ENCODE assay signal across 16 cellular contexts in the genomic region with DNA sequence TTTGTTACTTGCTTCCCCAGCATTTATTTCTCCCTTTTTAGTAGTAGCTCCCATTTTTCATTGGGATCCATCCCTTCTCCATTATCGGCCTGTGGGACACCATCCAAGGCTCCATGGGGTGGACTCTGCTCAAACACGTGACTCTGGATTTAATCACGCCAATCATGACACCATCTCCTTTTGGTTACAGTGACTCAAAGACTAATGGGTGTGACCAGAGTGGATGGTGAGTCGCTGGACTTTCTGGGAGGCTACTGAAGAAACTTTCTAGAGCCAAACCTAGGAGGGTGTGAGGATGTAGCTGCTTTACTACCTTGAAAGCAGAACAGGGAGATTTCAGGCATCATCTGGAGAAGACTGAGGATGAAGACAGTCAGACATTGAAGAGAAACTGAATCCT.
A peak's percentile ranks its signal among the peaks of the same experiment; 100 is the strongest.
DNase-seq lines count a peak whose midpoint lies in the region; ATAC-seq and TF ChIP-seq lines count a peak whose summit lies in the region.
"Had no signal": no experiment of that assay in that cellular context is flagged by ENCODE, and none has a peak within 500 bp of the region (broad histone marks: within the 10 kb centered on the region; RNA-seq: fewer than 3 reads in every experiment).

No MANE protein-coding gene starts in this region.

- no peaks in the 10 kb centered on the region for H3K9me3 ChIP-seq in mucosa of descending colon
- H3K9me3 ChIP-seq: gastrocnemius medialis, transverse colon had no signal

- no peaks in the 10 kb centered on the region for H3K9me3 Mint-ChIP-seq in T-helper 2 cell treated with Interferon-gamma antibody and Interleukin-4, amounts not matched to agents 5 μg/mL and 100 μg/mL, for 36 hours
- H3K9me3 Mint-ChIP-seq: immature natural killer cell; mesothelial cell of epicardium; stimulated activated memory B cell treated with anti-CD40 and anti-IgM and Interleukin-4, amounts not matched to agents 10 μg/mL and 1 μg/mL and 100 μg/mL, for 72 hours had no signal

- TF ChIP-seq CTCF in cardiac fibroblast (IDR thresholded peaks at IDR 0.05; ENCODE audit: low read depth, low read length) (no peak), mucosa of descending colon (IDR thresholded peaks at IDR 0.05) (no peak)

- no peaks in the 10 kb centered on the region for H3K36me3 ChIP-seq in mucosa of descending colon (ENCODE audit: low read depth)
- H3K36me3 ChIP-seq: gastrocnemius medialis, transverse colon had no signal

- H3K4me1 Mint-ChIP-seq in T-helper 2 cell treated with Interferon-gamma antibody and Interleukin-4, amounts not matched to agents 5 μg/mL and 100 μg/mL, for 36 hours (ENCODE audit: low read depth), result no peaks in the 10 kb centered on the region
- H3K4me1 Mint-ChIP-seq: mesothelial cell of epicardium; stimulated activated memory B cell treated with anti-CD40 and anti-IgM and Interleukin-4, amounts not matched to agents 10 μg/mL and 1 μg/mL and 100 μg/mL, for 72 hours had no signal

- no peaks in the 10 kb centered on the region for H3K36me3 Mint-ChIP-seq in T-helper 2 cell treated with Interferon-gamma antibody and Interleukin-4, amounts not matched to agents 5 μg/mL and 100 μg/mL, for 36 hours (ENCODE audit: low read depth)

- no peak overlapping the region for H3K4me3 Mint-ChIP-seq in T-helper 2 cell treated with Interferon-gamma antibody and Interleukin-4, amounts not matched to agents 5 μg/mL and 100 μg/mL, for 36 hours
- H3K4me3 Mint-ChIP-seq: immature natural killer cell; mesothelial cell of epicardium; stimulated activated memory B cell treated with anti-CD40 and anti-IgM and Interleukin-4, amounts not matched to agents 10 μg/mL and 1 μg/mL and 100 μg/mL, for 72 hours had no signal

- H3K4me3 ChIP-seq in cardiac fibroblast (replicated peaks in 1 of 2; ENCODE audit: low read depth in 2 of 2, low read length in 2 of 2) (no peak overlapping the region), mucosa of descending colon (no peak overlapping the region)
- H3K4me3 ChIP-seq: gastrocnemius medialis, transverse colon had no signal

- no peaks in the 10 kb centered on the region for H3K27me3 Mint-ChIP-seq in T-helper 2 cell treated with Interferon-gamma antibody and Interleukin-4, amounts not matched to agents 5 μg/mL and 100 μg/mL, for 36 hours (ENCODE audit: low read depth)
- H3K27me3 Mint-ChIP-seq: stimulated activated memory B cell treated with anti-CD40 and anti-IgM and Interleukin-4, amounts not matched to agents 10 μg/mL and 1 μg/mL and 100 μg/mL, for 72 hours had no signal

- DNase-seq in Daoy (ENCODE audit: low read depth) (peak; percentile 30), M059J (ENCODE audit: low read depth) (peak; percentile 69), cardiac fibroblast (ENCODE audit: low read depth in 2 of 2) (peak; percentile 18 to 42), mucosa of descending colon (no peak), DMS79 (lab: John Stamatoyannopoulos, UW) (no peak), SW480 (ENCODE audit: low spot score) (no peak)
- no peak for DNase-seq in activated CD8-positive, alpha-beta memory T cell treated with anti-CD3 and anti-CD28 coated beads, Interleukin-2, amount 50 U/mL, for 4 hours
- no peak for DNase-seq in T-helper 2 cell treated with Interferon-gamma antibody and Interleukin-4, amounts not matched to agents 5 μg/mL and 100 μg/mL, for 36 hours (ENCODE audit: low spot score)
- DNase-seq: activated CD8-positive, alpha-beta memory T cell treated with anti-CD3 and anti-CD28 coated beads for 24 hours; gastrocnemius medialis; immature natural killer cell; NCI-H1417; occipital lobe; transverse colon had no signal

- intact Hi-C loops in mucosa of descending colon (cut with DNase I, micrococcal nuclease), result no loop called here

- peak; percentile 13 for ATAC-seq in mucosa of descending colon
- ATAC-seq: stimulated activated memory B cell treated with anti-CD40 and anti-IgM and Interleukin-4, amounts not matched to agents 10 μg/mL and 1 μg/mL and 100 μg/mL, for 72 hours had no signal

- no peak overlapping the region for H3K27ac Mint-ChIP-seq in T-helper 2 cell treated with Interferon-gamma antibody and Interleukin-4, amounts not matched to agents 5 μg/mL and 100 μg/mL, for 36 hours
- H3K27ac Mint-ChIP-seq: immature natural killer cell; mesothelial cell of epicardium; stimulated activated memory B cell treated with anti-CD40 and anti-IgM and Interleukin-4, amounts not matched to agents 10 μg/mL and 1 μg/mL and 100 μg/mL, for 72 hours had no signal

- H3K4me1 ChIP-seq in mucosa of descending colon (ENCODE audit: low read depth), result no peaks in the 10 kb centered on the region
- H3K4me1 ChIP-seq: transverse colon had no signal

Comparison
In these comparisons a context has a peak if more than half of its experiments do, and no peak if none do; other contexts are left out.
1. DNase-seq: peak in Daoy (single experiment), M059J (single experiment) and cardiac fibroblast (2 of 2); none in mucosa of descending colon (0 of 3), DMS79 (single experiment), SW480 (single experiment), activated CD8-positive, alpha-beta memory T cell treated with anti-CD3 and anti-CD28 coated beads, Interleukin-2, amount 50 U/mL, for 4 hours (single experiment) and T-helper 2 cell treated with Interferon-gamma antibody and Interleukin-4, amounts not matched to agents 5 μg/mL and 100 μg/mL, for 36 hours (single experiment).